8 cellular contexts compared by ENCODE assay signal in genomic region chr2:85133751-85134254, GRCh38. TPM values are rescaled to one million over a fixed set of nuclear protein-coding genes. Genes with fewer than 3 reads are reported as not detected.
A peak's percentile ranks its signal among the peaks of the same experiment; 100 is the strongest.
DNase-seq lines count a peak whose midpoint lies in the region; ATAC-seq, FAIRE-seq and TF ChIP-seq lines count a peak whose summit lies in the region.

No MANE protein-coding gene starts in this region.

- H2BK15ac ChIP-seq in IMR-90 (ENCODE audit: low read depth, low read length): no peak overlapping the region

- H3K18ac ChIP-seq in IMR-90 (ENCODE audit: low read depth, low read length): peak overlapping the region; percentile 95

- no peak for TF ChIP-seq POLR2A in IMR-90 (IDR thresholded peaks at IDR 0.05; ENCODE audit: low read depth, low read length)

- H3K36me3 Mint-ChIP-seq in astrocyte (ENCODE audit: low read depth, unreplicated experiment): peaks cover 6% of the 10 kb centered on the region

- H4K91ac ChIP-seq in IMR-90 (ENCODE audit: insufficient read depth, low read depth, low read length): peak overlapping the region; percentile 67; the same call in 1 of the 2 replicates

- peak overlapping the region; percentile 82 for H2AK9ac ChIP-seq in IMR-90 (replicated peaks; ENCODE audit: low read depth, low read length, poor library complexity)

- DNase-seq in ELR (ENCODE audit: low read depth) (peak; percentile 62), IMR-90 (peak; percentile 46), astrocyte (ENCODE audit: low read depth) (no peak), DMS153 treated with DMSO at 0.1 percent for 48 hours (lab: John Stamatoyannopoulos, UW; ENCODE audit: unreplicated experiment) (no peak), NAMALWA (ENCODE audit: low spot score) (no peak), NCI-H2171 treated with DMSO at 0.1 percent for 48 hours (lab: John Stamatoyannopoulos, UW) (no peak)

- BruUV-seq in IMR-90 (replicated peaks; lab: Mats Ljungman, UMichigan): no TSS peak

- H3K9me3 Mint-ChIP-seq in astrocyte (ENCODE audit: unreplicated experiment): no peaks in the 10 kb centered on the region

- H3K4me3 ChIP-seq in IMR-90 (ENCODE audit: insufficient read depth, low read depth, low read length): peak overlapping the region; percentile 100
- H3K4me3 ChIP-seq in astrocyte (ENCODE audit: insufficient read depth, low read depth, low read length): peak overlapping the region; percentile 75
- peak overlapping the region; percentile 96 for H3K4me3 ChIP-seq in iPS-11a (ENCODE audit: low read depth, low read length)
- peak overlapping the region; percentile 84 for H3K4me3 ChIP-seq in skeletal muscle satellite cell (ENCODE audit: low read length)

- TF ChIP-seq CTCF in IMR-90 (conservative IDR thresholded peaks at IDR 0.05; ENCODE audit: low read depth, low read length): no peak
- no peak for TF ChIP-seq CTCF in astrocyte (IDR thresholded peaks at IDR 0.05; ENCODE audit: insufficient read depth, low read depth, low read length)

- H3K4me1 ChIP-seq in IMR-90 (ENCODE audit: control insufficient read depth, insufficient read depth, low read length) (peaks cover 11% of the 10 kb centered on the region), astrocyte (ENCODE audit: insufficient read depth, low read length) (peaks cover 10% of the 10 kb centered on the region), skeletal muscle satellite cell (ENCODE audit: control insufficient read depth, insufficient read depth, low read length) (peaks cover 11% of the 10 kb centered on the region)

- peak overlapping the region; percentile 30; the same call in 1 of the 2 replicates for H2AK5ac ChIP-seq in IMR-90 (ENCODE audit: low read depth, low read length)

- H3K27me3 ChIP-seq in IMR-90 (ENCODE audit: control insufficient read depth, insufficient read depth, low read length) (no peaks in the 10 kb centered on the region), astrocyte (ENCODE audit: insufficient read depth, low read length) (no peaks in the 10 kb centered on the region), skeletal muscle satellite cell (ENCODE audit: control insufficient read depth, insufficient read depth, low read length) (no peaks in the 10 kb centered on the region)

- H3K27me3 Mint-ChIP-seq in astrocyte (ENCODE audit: low read depth, unreplicated experiment): no peaks in the 10 kb centered on the region

- H2BK20ac ChIP-seq in IMR-90 (ENCODE audit: low read depth, low read length): no peak overlapping the region

- no peak overlapping the region for H3K27ac Mint-ChIP-seq in astrocyte (ENCODE audit: unreplicated experiment)

- 0 out of 2 replicates have a peak overlapping the region, but pooled peaks have one; percentile 50 for H2BK120ac ChIP-seq in IMR-90 (ENCODE audit: low read depth, low read length)

- in situ Hi-C loops in IMR-90 (cut with MboI; ENCODE audit: low sequenced_read_pairs): loop anchor here (5.0 kb wide), 1 partner anchor 153 kb away; no protein-coding TSS in a partner anchor

- no peaks in the 10 kb centered on the region for H3K9me3 ChIP-seq in IMR-90 (ENCODE audit: control insufficient read depth, insufficient read depth, low read length)
- no peaks in the 10 kb centered on the region for H3K9me3 ChIP-seq in astrocyte (ENCODE audit: insufficient read depth, low read depth, low read length)
- H3K9me3 ChIP-seq in skeletal muscle satellite cell (replicated peaks; ENCODE audit: low read length): no peaks in the 10 kb centered on the region

- H2BK5ac ChIP-seq in IMR-90 (ENCODE audit: low read depth, low read length, poor library complexity, severe bottlenecking): peak overlapping the region; percentile 75

- no peaks in the 10 kb centered on the region; the same call in 1 of the 2 replicates for H3K9me1 ChIP-seq in IMR-90 (ENCODE audit: insufficient read depth, low read length)

- H3K79me1 ChIP-seq in IMR-90 (ENCODE audit: low read depth in 1 of 2, low read length in 2 of 2): peaks cover 27 to 53% of the 10 kb centered on the region in 2 experiments

- H3K14ac ChIP-seq in IMR-90 (replicated peaks; ENCODE audit: low read depth, low read length): peak overlapping the region; percentile 66

- H4K20me1 ChIP-seq in IMR-90 (ENCODE audit: insufficient read depth, low read length): peaks cover 35% of the 10 kb centered on the region
- peaks cover 39% of the 10 kb centered on the region for H4K20me1 ChIP-seq in astrocyte (ENCODE audit: insufficient read depth, low read length)

- peak overlapping the region; percentile 53; the same call in 1 of the 2 replicates for H3K4ac ChIP-seq in IMR-90 (ENCODE audit: low read depth, low read length)

- dilution Hi-C loops in IMR-90 (cut with HindIII; ENCODE audit: low sequenced_read_pairs, unreplicated experiment): no loop called here

- H3K9ac ChIP-seq in IMR-90 (ENCODE audit: low read depth, low read length) (peak overlapping the region; percentile 98), astrocyte (ENCODE audit: low read length) (peak overlapping the region; percentile 80), skeletal muscle satellite cell (ENCODE audit: low read depth, low read length) (peak overlapping the region; percentile 89)

- H3K27ac ChIP-seq in IMR-90 (ENCODE audit: insufficient read depth, low read length) (peak overlapping the region; percentile 95), astrocyte (ENCODE audit: low read depth, low read length) (no peak overlapping the region)

- POLR2A ChIA-PET in IMR-90 (lab: Charles Lee; ENCODE audit: unreplicated experiment): no interaction called here

- peaks cover 15% of the 10 kb centered on the region for H3K4me1 Mint-ChIP-seq in astrocyte (ENCODE audit: low read depth, unreplicated experiment)

- peak; percentile 22 for ATAC-seq in IMR-90 (ENCODE audit: low read depth)

- peaks cover 3% of the 10 kb centered on the region for H3K79me2 ChIP-seq in astrocyte (ENCODE audit: insufficient read depth, low read length)

- H3K56ac ChIP-seq in IMR-90 (ENCODE audit: extremely low read depth, insufficient read depth, low read length): no peak overlapping the region

- FAIRE-seq in astrocyte (lab: Jason Lieb, UNC): no peak

- WGBS in IMR-90 (ENCODE audit: extremely low coverage in 2 of 2, insufficient read length in 1 of 2), 2 experiments: 1% methylated on average over 51 of the region's 57 CpGs; no CpG with 5 or more reads in 1 of the 2 experiments

- TF ChIP-seq RAD21 in IMR-90 (IDR thresholded peaks at IDR 0.05; ENCODE audit: low read length): peak; percentile 12; the same call in 1 of the 2 replicates

- CTCF ChIA-PET in IMR-90 (lab: Yijun Ruan, JAX): interaction anchor here (0.6 to 2.3 kb wide), 10 partner anchors 17 to 414 kb away, joined by 3 to 14 read pairs (median 4); no protein-coding TSS in a partner anchor

- H3K23ac ChIP-seq in IMR-90 (ENCODE audit: low read depth, low read length): peak overlapping the region; percentile 47; the same call in 1 of the 2 replicates

- intact Hi-C loops in IMR-90 (cut with micrococcal nuclease): loop anchor here (1.0 to 2.0 kb wide), 3 partner anchors 29 to 164 kb away; no protein-coding TSS in a partner anchor

- peak overlapping the region; percentile 82 for H3K4me2 ChIP-seq in IMR-90 (ENCODE audit: low read depth, low read length)
- peak overlapping the region; percentile 87 for H3K4me2 ChIP-seq in astrocyte (ENCODE audit: low read length)
- H3K4me2 ChIP-seq in skeletal muscle satellite cell (ENCODE audit: low read length): peak overlapping the region; percentile 82

- H4K8ac ChIP-seq in IMR-90 (ENCODE audit: low read depth in 2 of 2, low read length in 2 of 2): peak overlapping the region in 1 of 2 experiments; percentile 55; a peak in 1 of 4 replicates

- H2AFZ ChIP-seq in IMR-90 (replicated peaks; ENCODE audit: low read length, poor library complexity) (peak overlapping the region; percentile 99), astrocyte (ENCODE audit: low read depth, low read length) (peak overlapping the region; percentile 93)

- H3K36me3 ChIP-seq in IMR-90 (ENCODE audit: control insufficient read depth, insufficient read depth, low read length): peaks cover 7% of the 10 kb centered on the region; the same call in 1 of the 2 replicates
- no peaks in the 10 kb centered on the region for H3K36me3 ChIP-seq in astrocyte (ENCODE audit: insufficient read depth, low read length)
- H3K36me3 ChIP-seq in skeletal muscle satellite cell (ENCODE audit: insufficient read depth, low read length): no peaks in the 10 kb centered on the region

- H4K5ac ChIP-seq in IMR-90 (ENCODE audit: low read depth, low read length): no peak overlapping the region

- peak overlapping the region; percentile 89 for H3K4me3 Mint-ChIP-seq in astrocyte (ENCODE audit: unreplicated experiment)

TF ChIP-seq in IMR-90, 13 proteins besides CTCF, POLR2A, EP300 and RAD21:
- TF ChIP-seq RFX5 (IDR thresholded peaks at IDR 0.05; ENCODE audit: low read depth, low read length) (no peak), USF2 (IDR thresholded peaks at IDR 0.05; ENCODE audit: low read depth, low read length) (no peak), RCOR1 (IDR thresholded peaks at IDR 0.05; ENCODE audit: insufficient replicate concordance, low read length) (no peak), MXI1 (IDR thresholded peaks at IDR 0.05; ENCODE audit: borderline replicate concordance, low read depth, low read length) (0 out of 2 replicates have a peak, but pooled peaks have one; percentile 21)

RNA-seq across cellular contexts. Expression of gene TCF7L1, which starts 0.6 kb away (rescaled TPM):
- 0.72 and 1.1 TPM in 2 replicates for total RNA-seq in IMR-90 (2012; rRNA removed)
- polyA plus RNA-seq in IMR-90 (2012; rRNA removed): 9.5 and 11.1 TPM in 2 replicates
- polyA plus RNA-seq in IMR-90 (2012; cell fraction: cytosol; rRNA removed): 12.0 and 13.9 TPM in 2 replicates
- 26.5 and 34.3 TPM in 2 replicates for polyA plus RNA-seq in IMR-90 (2012; cell fraction: nucleus; rRNA removed; ENCODE audit: low replicate concordance)
- total RNA-seq in astrocyte: 27.2 and 30.8 TPM in 2 replicates
- total RNA-seq in skeletal muscle satellite cell (2012; rRNA removed): not detected in 2 replicates

Comparison
In these comparisons a context has a peak if more than half of its experiments do, and no peak if none do; other contexts are left out.
1. DNase-seq: peak in ELR (single experiment) and IMR-90 (single experiment); none in astrocyte (single experiment), DMS153 treated with DMSO at 0.1 percent for 48 hours (single experiment), NAMALWA (single experiment) and NCI-H2171 treated with DMSO at 0.1 percent for 48 hours (single experiment).
2. RNA of gene TCF7L1, which starts 0.6 kb away (total RNA-seq): 27.2 to 30.8 TPM in astrocyte; 0.72 to 1.1 TPM in IMR-90; every median in the first group is over 10 times any median in the second.
3. Peak in every context shown above with its lines, with median percentiles within 50 percentile points of each other: H3K4me2 ChIP-seq, H3K4me3 ChIP-seq and H3K9ac ChIP-seq.